Comparison of ENCODE assay signal across 21 cellular contexts in genomic region chr7:30253796-30254165, GRCh38. TPM values are rescaled to one million over a fixed set of nuclear protein-coding genes. Genes with fewer than 3 reads are reported as not detected.
DNase-seq lines count a peak whose midpoint lies in the region; ATAC-seq and TF ChIP-seq lines count a peak whose summit lies in the region.
"Had no signal": no experiment of that assay in that cellular context is flagged by ENCODE, and none has a peak within 500 bp of the region (broad histone marks: within the 10 kb centered on the region; RNA-seq: fewer than 3 reads in every experiment).

No MANE protein-coding gene starts in this region.

- no peak overlapping the region for H3K4me3 Mint-ChIP-seq in endodermal cell
- no peak overlapping the region for H3K4me3 Mint-ChIP-seq in activated CD4-positive, alpha-beta memory T cell treated with anti-CD3 and anti-CD28 coated beads, Interleukin-2, amount 10 ng/mL, durations not matched to agents 7 days and 5 days
- H3K4me3 Mint-ChIP-seq: activated CD8-positive, alpha-beta memory T cell treated with anti-CD3 and anti-CD28 coated beads, Interleukin-2, amount 10 ng/mL, durations not matched to agents 7 days and 5 days; activated naive CD8-positive, alpha-beta T cell treated with anti-CD3 and anti-CD28 coated beads, Interleukin-2, amount 50 U/mL, for 24 hours; central memory CD8-positive, alpha-beta T cell had no signal

- no peak overlapping the region for H3K27ac Mint-ChIP-seq in endodermal cell
- no peak overlapping the region for H3K27ac Mint-ChIP-seq in activated CD4-positive, alpha-beta memory T cell treated with anti-CD3 and anti-CD28 coated beads, Interleukin-2, amount 10 ng/mL, durations not matched to agents 7 days and 5 days
- H3K27ac Mint-ChIP-seq: activated CD8-positive, alpha-beta memory T cell treated with anti-CD3 and anti-CD28 coated beads, Interleukin-2, amount 10 ng/mL, durations not matched to agents 7 days and 5 days; activated naive CD8-positive, alpha-beta T cell treated with anti-CD3 and anti-CD28 coated beads, Interleukin-2, amount 50 U/mL, for 24 hours; progenitor cell of endocrine pancreas had no signal

- no peaks in the 10 kb centered on the region for H3K36me3 ChIP-seq in liver (ENCODE audit: control insufficient read depth in 4 of 4, insufficient read depth in 3 of 4, low read depth in 1 of 4, low read length in 3 of 4)
- no peaks in the 10 kb centered on the region for H3K36me3 ChIP-seq in rectal smooth muscle tissue (ENCODE audit: control insufficient read depth, insufficient read depth, low read length)
- no peaks in the 10 kb centered on the region for H3K36me3 ChIP-seq in endodermal cell (ENCODE audit: control insufficient read depth, insufficient read depth, low read length)
- no peaks in the 10 kb centered on the region for H3K36me3 ChIP-seq in gastrocnemius medialis

- in situ Hi-C loops in gastrocnemius medialis (cut with MboI; ENCODE audit: low sequenced_read_pairs in 4 of 4): no loop called here

- TF ChIP-seq CTCF in 22Rv1 (IDR thresholded peaks at IDR 0.05) (no peak), VCaP (conservative IDR thresholded peaks at IDR 0.05) (no peak), liver (IDR thresholded peaks at IDR 0.05; ENCODE audit: low read depth, low read length, missing input control) (no peak), endodermal cell (conservative IDR thresholded peaks at IDR 0.05) (no peak), gastrocnemius medialis (IDR thresholded peaks at IDR 0.05 in 4 of 5, conservative IDR thresholded peaks at IDR 0.05 in 1 of 5) (no peak)

- intact Hi-C loops in gastrocnemius medialis (cut with DNase I; ENCODE audit: low total_unique reads): no loop called here

- no peak for TF ChIP-seq POLR2A in gastrocnemius medialis (IDR thresholded peaks at IDR 0.05)

- H3K4me1 ChIP-seq in liver (ENCODE audit: control insufficient read depth in 4 of 4, insufficient read depth in 4 of 4, low read length in 3 of 4) (peaks cover 12 to 47% (median 37%) of the 10 kb centered on the region in 4 donors), rectal smooth muscle tissue (ENCODE audit: control insufficient read depth, insufficient read depth, low read length) (peaks cover 4% of the 10 kb centered on the region), endodermal cell (ENCODE audit: control insufficient read depth, insufficient read depth, low read length) (peaks cover 8% of the 10 kb centered on the region), gastrocnemius medialis (peaks cover 21 to 28% of the 10 kb centered on the region in 2 donors)

- no peaks in the 10 kb centered on the region for H3K9me3 Mint-ChIP-seq in endodermal cell
- H3K9me3 Mint-ChIP-seq in activated CD4-positive, alpha-beta memory T cell treated with anti-CD3 and anti-CD28 coated beads, Interleukin-2, amount 10 ng/mL, durations not matched to agents 7 days and 5 days: no peaks in the 10 kb centered on the region
- H3K9me3 Mint-ChIP-seq: activated naive CD8-positive, alpha-beta T cell treated with anti-CD3 and anti-CD28 coated beads, Interleukin-2, amount 50 U/mL, for 24 hours; central memory CD8-positive, alpha-beta T cell had no signal

- ATAC-seq in HG03521 (IDR thresholded peaks at IDR 0.05; ENCODE audit: unreplicated experiment) (no peak), gastrocnemius medialis (no peak)
- ATAC-seq: activated CD8-positive, alpha-beta memory T cell treated with anti-CD3 and anti-CD28 coated beads, Interleukin-2, amount 10 ng/mL, durations not matched to agents 7 days and 5 days had no signal

- H3K27ac ChIP-seq in 22Rv1 (peak overlapping the region; percentile 72), VCaP (peak overlapping the region; percentile 94), liver (ENCODE audit: low read depth in 1 of 2, low read length in 2 of 2) (peak overlapping the region; percentile 72 to 82), rectal smooth muscle tissue (ENCODE audit: low read depth, low read length) (no peak overlapping the region), endodermal cell (ENCODE audit: low read depth, low read length) (no peak overlapping the region), gastrocnemius medialis (no peak overlapping the region)
- H3K27ac ChIP-seq: SK-N-MC, testis had no signal

- H3K9ac ChIP-seq in liver (ENCODE audit: low read depth in 1 of 2, low read length in 2 of 2) (no peak overlapping the region), rectal smooth muscle tissue (ENCODE audit: low read length) (no peak overlapping the region), endodermal cell (ENCODE audit: extremely low read depth, low read length, poor library complexity, severe bottlenecking) (no peak overlapping the region)

- DNase-seq in endodermal cell (no peak), gastrocnemius medialis (no peak)
- DNase-seq in activated CD4-positive, alpha-beta memory T cell treated with anti-CD3 and anti-CD28 coated beads, Interleukin-2, amount 10 ng/mL, durations not matched to agents 7 days and 5 days: no peak
- DNase-seq: activated CD8-positive, alpha-beta memory T cell treated with anti-CD3 and anti-CD28 coated beads, Interleukin-2, amount 10 ng/mL, durations not matched to agents 7 days and 5 days; activated naive CD4-positive, alpha-beta T cell; activated naive CD8-positive, alpha-beta T cell treated with anti-CD3 and anti-CD28 coated beads, Interleukin-2, amount 50 U/mL, for 24 hours; activated T-cell treated with anti-CD3 and anti-CD28 coated beads, Interleukin-2, amount 50 U/mL, for 48 hours; H7; mesendoderm; NCI-H187; stimulated activated naive CD4-positive, alpha-beta T cell treated with Interleukin-2 at 50 U/mL for 16 hours had no signal

- H3K36me3 Mint-ChIP-seq in endodermal cell (ENCODE audit: low read depth): no peaks in the 10 kb centered on the region
- H3K36me3 Mint-ChIP-seq in activated CD4-positive, alpha-beta memory T cell treated with anti-CD3 and anti-CD28 coated beads, Interleukin-2, amount 10 ng/mL, durations not matched to agents 7 days and 5 days (ENCODE audit: low read depth): no peaks in the 10 kb centered on the region
- H3K36me3 Mint-ChIP-seq: activated CD8-positive, alpha-beta memory T cell treated with anti-CD3 and anti-CD28 coated beads, Interleukin-2, amount 10 ng/mL, durations not matched to agents 7 days and 5 days had no signal

- H3K9me3 ChIP-seq in liver (ENCODE audit: control insufficient read depth in 4 of 4, low read length in 3 of 4) (no peaks in the 10 kb centered on the region), endodermal cell (ENCODE audit: control insufficient read depth, low read length) (no peaks in the 10 kb centered on the region), gastrocnemius medialis (no peaks in the 10 kb centered on the region)
- H3K9me3 ChIP-seq: testis had no signal

- H3K4me3 ChIP-seq in liver (ENCODE audit: low read depth in 1 of 3, low read length in 3 of 3) (no peak overlapping the region), rectal smooth muscle tissue (ENCODE audit: low read length) (peak overlapping the region; percentile 11), endodermal cell (ENCODE audit: low read length) (no peak overlapping the region), gastrocnemius medialis (no peak overlapping the region)
- H3K4me3 ChIP-seq: dorsolateral prefrontal cortex, SK-N-MC, testis had no signal

- H3K27me3 ChIP-seq in liver (ENCODE audit: control insufficient read depth in 4 of 4, insufficient read depth in 4 of 4, low read length in 3 of 4) (no peaks in the 10 kb centered on the region), rectal smooth muscle tissue (ENCODE audit: control insufficient read depth, insufficient read depth, low read length) (no peaks in the 10 kb centered on the region), endodermal cell (ENCODE audit: control insufficient read depth, insufficient read depth, low read length, poor library complexity, severe bottlenecking) (no peaks in the 10 kb centered on the region), gastrocnemius medialis (no peaks in the 10 kb centered on the region)
- H3K27me3 ChIP-seq: dorsolateral prefrontal cortex, testis had no signal

- POLR2A ChIA-PET in activated CD4-positive, alpha-beta memory T cell treated with anti-CD3 and anti-CD28 coated beads, Interleukin-2, amount 10 ng/mL, durations not matched to agents 7 days and 5 days (lab: Charles Lee): no interaction called here

- 34% methylated on average over 3 of the region's 3 CpGs for WGBS in liver
- WGBS in endodermal cell (ENCODE audit: insufficient coverage in 1 of 2, insufficient read length in 1 of 2), 2 experiments: 73 to 84% methylated on average over 3 of the region's 3 CpGs

- CTCF ChIA-PET in activated CD4-positive, alpha-beta memory T cell treated with anti-CD3 and anti-CD28 coated beads, Interleukin-2, amount 10 ng/mL, durations not matched to agents 7 days and 5 days (lab: Charles Lee): no interaction called here

- no peak for TF ChIP-seq RAD21 in liver (IDR thresholded peaks at IDR 0.05)

- H3K27me3 Mint-ChIP-seq in endodermal cell (ENCODE audit: insufficient read depth): no peaks in the 10 kb centered on the region
- H3K27me3 Mint-ChIP-seq in activated CD4-positive, alpha-beta memory T cell treated with anti-CD3 and anti-CD28 coated beads, Interleukin-2, amount 10 ng/mL, durations not matched to agents 7 days and 5 days: peaks cover 2% of the 10 kb centered on the region
- H3K27me3 Mint-ChIP-seq: activated CD8-positive, alpha-beta memory T cell treated with anti-CD3 and anti-CD28 coated beads, Interleukin-2, amount 10 ng/mL, durations not matched to agents 7 days and 5 days; central memory CD8-positive, alpha-beta T cell; progenitor cell of endocrine pancreas had no signal

- peaks cover 26% of the 10 kb centered on the region for H3K4me1 Mint-ChIP-seq in endodermal cell
- H3K4me1 Mint-ChIP-seq in activated CD4-positive, alpha-beta memory T cell treated with anti-CD3 and anti-CD28 coated beads, Interleukin-2, amount 10 ng/mL, durations not matched to agents 7 days and 5 days: peaks cover 14% of the 10 kb centered on the region

TF ChIP-seq in liver, 16 proteins besides CTCF, POLR2A, EP300 and RAD21 (continues in another document):
- TF ChIP-seq HNF4G (IDR thresholded peaks at IDR 0.05): no peak
- TF ChIP-seq YY1 (IDR thresholded peaks at IDR 0.05): no peak
- TF ChIP-seq HNF4A (conservative IDR thresholded peaks at IDR 0.05): no peak
- TF ChIP-seq NR2F2 (IDR thresholded peaks at IDR 0.05): no peak
- no peak for TF ChIP-seq FOXA1 (IDR thresholded peaks at IDR 0.05)
- no peak for TF ChIP-seq JUND (IDR thresholded peaks at IDR 0.05)
- no peak for TF ChIP-seq MAX (IDR thresholded peaks at IDR 0.05)
- no peak for TF ChIP-seq GABPA (IDR thresholded peaks at IDR 0.05 in 1 of 2, conservative IDR thresholded peaks at IDR 0.05 in 1 of 2)
- TF ChIP-seq RXRA (IDR thresholded peaks at IDR 0.05): no peak

RNA-seq across cellular contexts. Expression of gene ZNRF2, which starts 30.6 kb away (rescaled TPM):
- 10 to 100 TPM; 16.6 to 30.0 TPM for total RNA-seq in liver
- 1 to 10 TPM; 6.9 to 8.8 TPM for polyA plus RNA-seq in liver
- total RNA-seq in endodermal cell: 10 to 100 TPM; 15.5 to 20.9 TPM
- 9.6 TPM for polyA plus RNA-seq in endodermal cell (2013, experiment 1 of 2)
- 9.2 TPM for polyA plus RNA-seq in endodermal cell (2013, experiment 2 of 2)
- total RNA-seq in activated CD4-positive, alpha-beta memory T cell treated with anti-CD3 and anti-CD28 coated beads, Interleukin-2, amount 10 ng/mL, durations not matched to agents 7 days and 5 days: 10 to 100 TPM; 17.9 to 18.5 TPM
- 10 to 100 TPM in 3 of 4 donors, 1 to 10 TPM in 1; 9.6 to 19.3 (median 17.4) TPM for total RNA-seq in gastrocnemius medialis

Comparison
In these comparisons a context has a peak if more than half of its experiments do, and no peak if none do; other contexts are left out.
1. H3K27ac ChIP-seq: peak in 22Rv1 (single experiment), VCaP (single experiment) and liver (2 of 2); none in rectal smooth muscle tissue (single experiment), endodermal cell (single experiment) and gastrocnemius medialis (0 of 4).